ENCODE assay signal across 27 cellular contexts in the genomic region with DNA sequence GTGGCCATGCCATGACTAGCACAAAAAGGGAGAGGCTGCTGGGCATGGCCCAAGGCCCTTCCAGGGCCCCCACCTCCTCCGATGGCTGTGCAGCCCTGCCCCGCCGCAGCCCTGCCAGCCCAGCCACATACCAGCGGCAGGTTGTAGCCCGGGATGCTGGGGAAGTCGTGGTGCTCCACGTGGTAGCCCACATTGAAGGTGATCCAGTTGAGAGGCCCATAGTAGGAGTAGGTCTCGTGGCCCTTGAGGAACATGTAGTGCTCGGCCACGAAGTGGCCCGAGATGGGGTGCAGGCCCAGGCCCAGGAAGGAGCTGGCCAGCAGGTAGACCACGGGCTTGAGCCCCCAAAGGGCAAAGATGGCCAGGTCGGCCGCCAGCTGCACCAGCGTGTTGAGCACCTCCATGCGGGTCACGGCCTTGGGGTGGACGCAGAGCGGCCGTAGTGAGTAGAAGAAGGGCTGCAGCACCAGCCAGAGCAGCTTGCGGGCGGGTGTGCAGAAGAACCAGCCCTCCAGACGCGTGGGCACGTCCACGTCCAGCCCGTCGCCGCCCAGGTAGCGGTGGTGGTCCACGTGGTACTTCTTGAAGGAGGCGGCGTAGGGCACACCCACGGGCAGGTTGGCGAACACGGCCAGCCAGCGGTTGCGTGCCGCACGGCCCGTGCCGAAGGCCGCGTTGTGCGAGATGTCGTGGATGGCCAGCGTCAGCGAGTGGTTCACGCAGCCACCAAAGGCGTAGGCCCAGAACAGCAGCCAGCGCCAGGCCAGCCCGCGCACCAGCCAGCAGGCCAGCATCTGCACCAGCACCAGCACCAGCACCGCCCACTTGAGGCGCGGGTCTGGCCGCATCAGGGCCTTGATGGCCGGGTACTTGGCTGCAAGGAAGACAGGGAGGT. TPM values are rescaled to one million over a fixed set of nuclear protein-coding genes. Genes with fewer than 3 reads are reported as not detected.
DNase-seq lines count a peak whose midpoint lies in the region; ATAC-seq and TF ChIP-seq lines count a peak whose summit lies in the region.
"Had no signal": no experiment of that assay in that cellular context is flagged by ENCODE, and none has a peak within 500 bp of the region (broad histone marks: within the 10 kb centered on the region; RNA-seq: fewer than 3 reads in every experiment).

No MANE protein-coding gene starts in this region.

- peak overlapping the region; percentile 28 for H3K4me3 Mint-ChIP-seq in activated CD8-positive, alpha-beta T cell treated with anti-CD3 and anti-CD28 coated beads, Interleukin-2, amount 10 ng/mL, durations not matched to agents 7 days and 5 days
- H3K4me3 Mint-ChIP-seq in activated CD8-positive, alpha-beta T cell treated with anti-CD3 and anti-CD28 coated beads for 36 hours: no peak overlapping the region
- no peak overlapping the region for H3K4me3 Mint-ChIP-seq in T-helper 2 cell treated with Interferon-gamma antibody and Interleukin-4, amounts not matched to agents 5 μg/mL and 100 μg/mL, for 36 hours
- H3K4me3 Mint-ChIP-seq in naive thymus-derived CD4-positive, alpha-beta T cell: peak overlapping the region in 5 of 10 donors; percentile 7 to 85 (median 76)
- H3K4me3 Mint-ChIP-seq: nephron had no signal

- CTCF ChIA-PET in activated CD8-positive, alpha-beta T cell treated with anti-CD3 and anti-CD28 coated beads, Interleukin-2, amount 10 ng/mL, durations not matched to agents 7 days and 5 days (lab: Charles Lee): no interaction called here
- CTCF ChIA-PET in activated CD8-positive, alpha-beta T cell treated with anti-CD3 and anti-CD28 coated beads for 36 hours (lab: Charles Lee): no interaction called here
- CTCF ChIA-PET in naive thymus-derived CD4-positive, alpha-beta T cell (lab: Charles Lee): no interaction called here

- H3K9me3 ChIP-seq in naive thymus-derived CD4-positive, alpha-beta T cell (ENCODE audit: control insufficient read depth in 2 of 3, low read length in 3 of 3): no peaks in the 10 kb centered on the region
- H3K9me3 ChIP-seq in stomach: no peaks in the 10 kb centered on the region
- H3K9me3 ChIP-seq: A549, adrenal gland, body of pancreas, thoracic aorta had no signal

- peaks cover 0 to 13% of the 10 kb centered on the region in 2 donors for H3K4me1 ChIP-seq in naive thymus-derived CD4-positive, alpha-beta T cell (ENCODE audit: control insufficient read depth in 2 of 2, insufficient read depth in 2 of 2, low read length in 2 of 2)
- H3K4me1 ChIP-seq in stomach: peaks cover 53 to 80% (median 76%) of the 10 kb centered on the region in 4 donors
- H3K4me1 ChIP-seq: A549, adrenal gland had no signal

- TF ChIP-seq CTCF in activated CD8-positive, alpha-beta T cell treated with anti-CD3 and anti-CD28 coated beads for 36 hours (IDR thresholded peaks at IDR 0.05): no peak
- TF ChIP-seq CTCF in stomach (IDR thresholded peaks at IDR 0.05): no peak

- no peaks in the 10 kb centered on the region for H3K27me3 Mint-ChIP-seq in activated CD8-positive, alpha-beta T cell treated with anti-CD3 and anti-CD28 coated beads, Interleukin-2, amount 10 ng/mL, durations not matched to agents 7 days and 5 days (ENCODE audit: low read depth)
- H3K27me3 Mint-ChIP-seq in activated CD8-positive, alpha-beta T cell treated with anti-CD3 and anti-CD28 coated beads for 36 hours: no peaks in the 10 kb centered on the region
- no peaks in the 10 kb centered on the region for H3K27me3 Mint-ChIP-seq in T-helper 2 cell treated with Interferon-gamma antibody and Interleukin-4, amounts not matched to agents 5 μg/mL and 100 μg/mL, for 36 hours (ENCODE audit: low read depth)
- peaks cover 0 to 3% (median 0%) of the 10 kb centered on the region in 5 donors for H3K27me3 Mint-ChIP-seq in naive thymus-derived CD4-positive, alpha-beta T cell
- H3K27me3 Mint-ChIP-seq: stimulated activated memory B cell treated with anti-CD40 and anti-IgM and Interleukin-4, amounts not matched to agents 10 μg/mL and 1 μg/mL and 100 μg/mL, for 72 hours had no signal

- intact Hi-C loops in activated CD8-positive, alpha-beta T cell treated with anti-CD3 and anti-CD28 coated beads for 36 hours (cut with micrococcal nuclease): no loop called here
- intact Hi-C loops in naive thymus-derived CD4-positive, alpha-beta T cell (cut with micrococcal nuclease): loop anchor here in 1 of 2 donors (5.0 kb wide), 1 partner anchor 77 kb away; no protein-coding TSS in a partner anchor
- intact Hi-C loops in stomach (cut with DNase I; ENCODE audit: low total_unique reads): no loop called here

- H3K4me3 ChIP-seq in naive thymus-derived CD4-positive, alpha-beta T cell (ENCODE audit: low read length): no peak overlapping the region
- no peak overlapping the region for H3K4me3 ChIP-seq in stomach
- H3K4me3 ChIP-seq: A549, adrenal gland, body of pancreas, thoracic aorta had no signal

- POLR2A ChIA-PET in activated CD8-positive, alpha-beta T cell treated with anti-CD3 and anti-CD28 coated beads, Interleukin-2, amount 10 ng/mL, durations not matched to agents 7 days and 5 days (lab: Charles Lee): interaction anchor here (0.9 kb wide), 1 partner anchor 13 kb away, joined by 3 read pairs; no protein-coding TSS in a partner anchor
- POLR2A ChIA-PET in activated CD8-positive, alpha-beta T cell treated with anti-CD3 and anti-CD28 coated beads for 36 hours (lab: Charles Lee): interaction anchor here (1.3 kb wide), 1 partner anchor 79 kb away, joined by 3 read pairs; no protein-coding TSS in a partner anchor
- POLR2A ChIA-PET in naive thymus-derived CD4-positive, alpha-beta T cell (lab: Charles Lee): interaction anchor here (0.9 kb wide), 1 partner anchor 79 kb away, joined by 4 read pairs; no protein-coding TSS in a partner anchor

- no peak for TF ChIP-seq POLR2A in stomach (IDR thresholded peaks at IDR 0.05)

- WGBS in stomach, 5 donors: 88 to 93% (median 90%) methylated on average over 43 to 58 of the region's 58 CpGs

- peaks cover 0 to 8% (median 0%) of the 10 kb centered on the region in 3 experiments for H3K36me3 ChIP-seq in naive thymus-derived CD4-positive, alpha-beta T cell (ENCODE audit: control insufficient read depth in 2 of 3, insufficient read depth in 3 of 3, low read length in 3 of 3)
- peaks cover 0 to 6% (median 4%) of the 10 kb centered on the region in 4 donors for H3K36me3 ChIP-seq in stomach
- H3K36me3 ChIP-seq: adrenal gland, thoracic aorta, WERI-Rb-1 had no signal

- no peak for TF ChIP-seq EP300 in stomach (IDR thresholded peaks at IDR 0.05)

- H3K27ac Mint-ChIP-seq in activated CD8-positive, alpha-beta T cell treated with anti-CD3 and anti-CD28 coated beads, Interleukin-2, amount 10 ng/mL, durations not matched to agents 7 days and 5 days: peak overlapping the region; percentile 90
- no peak overlapping the region for H3K27ac Mint-ChIP-seq in activated CD8-positive, alpha-beta T cell treated with anti-CD3 and anti-CD28 coated beads for 36 hours
- peak overlapping the region; percentile 72 for H3K27ac Mint-ChIP-seq in T-helper 2 cell treated with Interferon-gamma antibody and Interleukin-4, amounts not matched to agents 5 μg/mL and 100 μg/mL, for 36 hours
- peak overlapping the region in 8 of 9 donors; percentile 74 to 94 (median 82) for H3K27ac Mint-ChIP-seq in naive thymus-derived CD4-positive, alpha-beta T cell
- H3K27ac Mint-ChIP-seq: nephron had no signal

- H3K36me3 Mint-ChIP-seq in activated CD8-positive, alpha-beta T cell treated with anti-CD3 and anti-CD28 coated beads, Interleukin-2, amount 10 ng/mL, durations not matched to agents 7 days and 5 days (ENCODE audit: low read depth): peaks cover 8% of the 10 kb centered on the region
- no peaks in the 10 kb centered on the region for H3K36me3 Mint-ChIP-seq in activated CD8-positive, alpha-beta T cell treated with anti-CD3 and anti-CD28 coated beads for 36 hours (ENCODE audit: low read depth)
- H3K36me3 Mint-ChIP-seq in T-helper 2 cell treated with Interferon-gamma antibody and Interleukin-4, amounts not matched to agents 5 μg/mL and 100 μg/mL, for 36 hours (ENCODE audit: low read depth): peaks cover 3% of the 10 kb centered on the region
- H3K36me3 Mint-ChIP-seq in naive thymus-derived CD4-positive, alpha-beta T cell: no peaks in the 10 kb centered on the region

- ATAC-seq in activated CD8-positive, alpha-beta T cell treated with anti-CD3 and anti-CD28 coated beads, Interleukin-2, amount 10 ng/mL, durations not matched to agents 7 days and 5 days: no peak
- no peak for ATAC-seq in activated CD8-positive, alpha-beta T cell treated with anti-CD3 and anti-CD28 coated beads for 36 hours
- no peak for ATAC-seq in naive thymus-derived CD4-positive, alpha-beta T cell
- ATAC-seq in HG03097 (IDR thresholded peaks at IDR 0.05; ENCODE audit: low FRiP score, unreplicated experiment): no peak
- ATAC-seq: A549, right cardiac atrium had no signal

- peaks cover 35% of the 10 kb centered on the region for H3K4me1 Mint-ChIP-seq in activated CD8-positive, alpha-beta T cell treated with anti-CD3 and anti-CD28 coated beads, Interleukin-2, amount 10 ng/mL, durations not matched to agents 7 days and 5 days (ENCODE audit: low read depth)
- H3K4me1 Mint-ChIP-seq in activated CD8-positive, alpha-beta T cell treated with anti-CD3 and anti-CD28 coated beads for 36 hours (ENCODE audit: low read depth): peaks cover 16% of the 10 kb centered on the region
- H3K4me1 Mint-ChIP-seq in T-helper 2 cell treated with Interferon-gamma antibody and Interleukin-4, amounts not matched to agents 5 μg/mL and 100 μg/mL, for 36 hours (ENCODE audit: low read depth): peaks cover 4% of the 10 kb centered on the region
- H3K4me1 Mint-ChIP-seq in naive thymus-derived CD4-positive, alpha-beta T cell: peaks cover 14 to 28% (median 19%) of the 10 kb centered on the region in 7 donors
- H3K4me1 Mint-ChIP-seq: nephron had no signal

- H3K27me3 ChIP-seq in naive thymus-derived CD4-positive, alpha-beta T cell (ENCODE audit: control insufficient read depth in 2 of 2, insufficient read depth in 2 of 2, low read length in 2 of 2): no peaks in the 10 kb centered on the region
- peaks cover 0 to 16% (median 0%) of the 10 kb centered on the region in 3 donors for H3K27me3 ChIP-seq in stomach
- H3K27me3 ChIP-seq: adrenal gland, body of pancreas had no signal

- H3K27ac ChIP-seq in naive thymus-derived CD4-positive, alpha-beta T cell (ENCODE audit: low read depth, low read length): no peak overlapping the region
- peak overlapping the region; percentile 6 to 85 (median 66) for H3K27ac ChIP-seq in stomach
- H3K27ac ChIP-seq: A549, adrenal gland, thoracic aorta, WERI-Rb-1 had no signal

- no peaks in the 10 kb centered on the region for H3K9me3 Mint-ChIP-seq in activated CD8-positive, alpha-beta T cell treated with anti-CD3 and anti-CD28 coated beads, Interleukin-2, amount 10 ng/mL, durations not matched to agents 7 days and 5 days (ENCODE audit: insufficient read depth)
- no peaks in the 10 kb centered on the region for H3K9me3 Mint-ChIP-seq in activated CD8-positive, alpha-beta T cell treated with anti-CD3 and anti-CD28 coated beads for 36 hours
- no peaks in the 10 kb centered on the region for H3K9me3 Mint-ChIP-seq in T-helper 2 cell treated with Interferon-gamma antibody and Interleukin-4, amounts not matched to agents 5 μg/mL and 100 μg/mL, for 36 hours
- H3K9me3 Mint-ChIP-seq in naive thymus-derived CD4-positive, alpha-beta T cell: peaks cover 0 to 21% (median 0%) of the 10 kb centered on the region in 11 donors
- H3K9me3 Mint-ChIP-seq: nephron; stimulated activated memory B cell treated with anti-CD40 and anti-IgM and Interleukin-4, amounts not matched to agents 10 μg/mL and 1 μg/mL and 100 μg/mL, for 72 hours had no signal

- DNase-seq in activated CD8-positive, alpha-beta T cell treated with anti-CD3 and anti-CD28 coated beads, Interleukin-2, amount 10 ng/mL, durations not matched to agents 7 days and 5 days: no peak
- no peak for DNase-seq in activated CD8-positive, alpha-beta T cell treated with anti-CD3 and anti-CD28 coated beads for 36 hours
- DNase-seq in T-helper 2 cell treated with Interferon-gamma antibody and Interleukin-4, amounts not matched to agents 5 μg/mL and 100 μg/mL, for 36 hours (ENCODE audit: low spot score): no peak
- DNase-seq in naive thymus-derived CD4-positive, alpha-beta T cell: no peak
- DNase-seq in stomach: no peak
- no peak for DNase-seq in stimulated activated CD8-positive, alpha-beta memory T cell treated with anti-CD3 and anti-CD28 coated beads, Interleukin-4, amount 100 ng/mL, for 48 hours
- DNase-seq in stimulated activated naive CD4-positive, alpha-beta T cell treated with Interleukin-2 at 50 U/mL for 16 hours (lab: John Stamatoyannopoulos, UW): no peak
- DNase-seq: activated CD8-positive, alpha-beta memory T cell treated with anti-CD3 and anti-CD28 coated beads, Interleukin-2, amount 50 U/mL, for 48 hours; activated effector memory CD4-positive, alpha-beta T cell treated with anti-CD3 and anti-CD28 coated beads, Interleukin-2, amount 50 U/mL, for 16 hours; adrenal gland; AML-193; CD8-positive, alpha-beta memory T cell; midbrain; NCI-H1930; posterior cingulate gyrus; SHP77; stimulated activated CD4-positive, alpha-beta T cell treated with anti-CD3 and anti-CD28 coated beads, Interleukin-4, amount 100 ng/mL, for 1 hour; T-helper 9 cell; WERI-Rb-1 had no signal

RNA-seq across cellular contexts. Expression of gene DEGS2, which starts 10.4 kb away (rescaled TPM):
- under 1 TPM; 0.05 to 0.39 TPM for total RNA-seq in activated CD8-positive, alpha-beta T cell treated with anti-CD3 and anti-CD28 coated beads, Interleukin-2, amount 10 ng/mL, durations not matched to agents 7 days and 5 days
- 1 to 10 TPM; 2.6 to 3.1 TPM for total RNA-seq in activated CD8-positive, alpha-beta T cell treated with anti-CD3 and anti-CD28 coated beads for 36 hours
- 1 to 10 TPM in 1 of 5 experiments, under 1 TPM in 3, not detected in 1; 0.19 to 1.0 (median 0.32) TPM for total RNA-seq in naive thymus-derived CD4-positive, alpha-beta T cell
- polyA plus RNA-seq in naive thymus-derived CD4-positive, alpha-beta T cell: 1 to 10 TPM in 1 of 2 donors, under 1 TPM in 1; 0.51 to 1.0 TPM
- total RNA-seq in stomach: 10 to 100 TPM in 4 of 5 donors, 1 to 10 TPM in 1; 1.2 to 53.0 (median 25.0) TPM
- polyA plus RNA-seq in stomach: 1 to 10 TPM; 4.3 to 8.6 (median 7.7) TPM
- total RNA-seq: glomerular endothelial cell had no signal
